ENCODE assay signal across 1 cellular context in the genomic region with DNA sequence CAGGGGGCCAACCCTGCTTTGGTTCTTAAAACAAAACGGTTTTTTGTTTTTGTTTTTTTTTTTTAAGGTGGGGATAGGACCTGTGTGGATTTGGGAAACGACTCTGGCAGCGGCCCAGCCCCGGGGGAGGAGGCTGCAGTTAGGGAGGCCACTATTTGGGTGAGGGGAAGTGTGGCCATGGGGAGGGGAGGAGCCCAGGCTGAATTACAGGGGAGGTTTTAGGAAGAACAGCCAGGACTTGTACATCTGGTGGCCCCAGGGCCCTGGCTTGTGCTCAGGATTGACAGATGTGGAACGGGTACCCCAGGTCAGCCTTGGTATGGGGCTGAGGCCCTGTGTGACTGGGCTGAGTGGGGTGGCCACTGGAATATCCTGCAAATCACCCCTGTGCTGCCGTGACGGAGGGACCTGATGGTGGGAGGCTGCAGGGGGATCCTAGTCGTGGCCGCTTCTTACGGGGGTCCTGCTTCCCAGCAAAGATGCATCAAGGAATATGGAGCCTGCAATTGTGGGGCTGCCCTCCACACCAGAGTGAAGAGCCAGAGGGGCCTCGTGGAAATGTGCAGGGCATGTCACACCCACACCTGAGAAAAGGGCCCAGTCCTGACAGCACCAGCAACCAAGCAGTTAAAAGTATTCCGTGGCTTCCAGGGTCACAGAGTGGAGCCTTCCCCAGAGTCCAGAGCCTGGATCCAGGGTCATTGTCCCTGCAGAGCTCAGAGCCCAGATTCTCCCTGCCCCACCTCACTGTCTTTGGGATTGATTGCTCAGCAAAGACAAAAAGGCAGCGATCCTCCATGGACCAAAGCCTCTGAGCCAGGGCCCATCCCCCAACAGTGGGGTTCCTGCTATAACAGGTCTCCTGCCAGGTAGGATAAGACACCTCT.
TF ChIP-seq lines count a peak whose summit lies in the region.

No MANE protein-coding gene starts in this region.

TF ChIP-seq in HEK293, 187 proteins besides CTCF, POLR2A, EP300 and RAD21 (continued from another document):
- TF ChIP-seq ZSCAN23 (tag by site-specific recombination; IDR thresholded peaks at IDR 0.05), result no peak
- peak; percentile 90 for TF ChIP-seq ZNF623 (tag by site-specific recombination; IDR thresholded peaks at IDR 0.05)
- no peak for TF ChIP-seq ZNF560 (tag by site-specific recombination; IDR thresholded peaks at IDR 0.05; ENCODE audit: borderline replicate concordance)
- no peak for TF ChIP-seq GLI4 (tag by site-specific recombination; IDR thresholded peaks at IDR 0.05)
- TF ChIP-seq ZNF645 (tag by site-specific recombination; IDR thresholded peaks at IDR 0.05), result no peak
- no peak for TF ChIP-seq ZNF404 (tag by site-specific recombination; IDR thresholded peaks at IDR 0.05)
- TF ChIP-seq, protein P1, sequence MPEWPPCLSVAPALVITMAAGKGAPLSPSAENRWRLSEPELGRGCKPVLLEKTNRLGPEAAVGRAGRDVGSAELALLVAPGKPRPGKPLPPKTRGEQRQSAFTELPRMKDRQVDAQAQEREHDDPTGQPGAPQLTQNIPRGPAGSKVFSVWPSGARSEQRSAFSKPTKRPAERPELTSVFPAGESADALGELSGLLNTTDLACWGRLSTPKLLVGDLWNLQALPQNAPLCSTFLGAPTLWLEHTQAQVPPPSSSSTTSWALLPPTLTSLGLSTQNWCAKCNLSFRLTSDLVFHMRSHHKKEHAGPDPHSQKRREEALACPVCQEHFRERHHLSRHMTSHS (tag by site-specific recombination; IDR thresholded peaks at IDR 0.05), result no peak
- TF ChIP-seq FEZF1 (tag by site-specific recombination; IDR thresholded peaks at IDR 0.05), result no peak
- TF ChIP-seq HOXC10 (CRISPR knock-in tag; IDR thresholded peaks at IDR 0.05), result no peak
- no peak for TF ChIP-seq ZNF624 (tag by site-specific recombination; IDR thresholded peaks at IDR 0.05)
- no peak for TF ChIP-seq ZNF692 (tag by site-specific recombination; IDR thresholded peaks at IDR 0.05)
- peak; percentile 61 for TF ChIP-seq ZNF341 (tag by site-specific recombination; IDR thresholded peaks at IDR 0.05; ENCODE audit: low read depth)
- TF ChIP-seq KLF9 (tag by site-specific recombination; IDR thresholded peaks at IDR 0.05; ENCODE audit: low read depth), result no peak
- peak; percentile 54; the same call in 1 of the 2 replicates for TF ChIP-seq ZBTB17 (tag by site-specific recombination; IDR thresholded peaks at IDR 0.05)
- TF ChIP-seq ZBTB8A (tag by site-specific recombination; IDR thresholded peaks at IDR 0.05), result no peak
- TF ChIP-seq ZNF157 (tag by site-specific recombination; IDR thresholded peaks at IDR 0.05), result no peak
- no peak for TF ChIP-seq ZNF558 (tag by site-specific recombination; IDR thresholded peaks at IDR 0.05)
TF ChIP-seq in HEK293: peak in this region for 5.
